In the genomic region with DNA sequence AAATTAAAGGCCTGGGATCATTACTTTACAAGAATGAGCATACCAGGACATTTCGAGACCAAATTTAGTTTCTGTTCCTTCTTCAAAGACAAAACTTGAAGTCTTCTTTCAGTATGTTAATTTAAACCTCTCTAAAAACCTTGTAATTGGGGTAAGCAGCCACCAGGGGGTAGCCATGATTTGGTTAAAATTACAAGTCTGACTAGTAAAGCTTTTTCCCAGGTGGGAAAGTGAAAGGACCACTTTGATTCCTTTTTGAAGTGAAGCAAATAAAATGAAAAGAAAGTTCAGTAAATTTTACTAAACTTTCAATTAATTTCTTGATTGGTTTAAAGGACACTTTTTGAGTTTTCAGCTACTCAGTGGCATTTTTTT, we compare ENCODE assay signal across 10 cellular contexts.
A peak's percentile ranks its signal among the peaks of the same experiment; 100 is the strongest.
DNase-seq lines count a peak whose midpoint lies in the region; ATAC-seq, FAIRE-seq and TF ChIP-seq lines count a peak whose summit lies in the region.
"Had no signal": no experiment of that assay in that cellular context is flagged by ENCODE, and none has a peak within 500 bp of the region (broad histone marks: within the 10 kb centered on the region; RNA-seq: fewer than 3 reads in every experiment).

No MANE protein-coding gene starts in this region.

- no peaks in the 10 kb centered on the region for H3K4me1 Mint-ChIP-seq in natural killer cell
- H3K4me1 Mint-ChIP-seq in natural killer cell treated with Interleukin-12 subunit alpha and Interleukin-12 subunit beta and Interleukin-15 and Interleukin-18, amount 100 ng/mL, for 72 hours (ENCODE audit: low read depth in 2 of 2) = no peaks in the 10 kb centered on the region
- H3K4me1 Mint-ChIP-seq: activated naive CD8-positive, alpha-beta T cell treated with anti-CD3 and anti-CD28 coated beads, Interleukin-2, amount 10 ng/mL, durations not matched to agents 7 days and 5 days had no signal

- peak; percentile 54 for TF ChIP-seq CTCF in natural killer cell (IDR thresholded peaks at IDR 0.05)
- peak; percentile 46 for TF ChIP-seq CTCF in fibroblast of mammary gland (conservative IDR thresholded peaks at IDR 0.05; ENCODE audit: control insufficient read depth, insufficient read depth, low read depth, low read length)
- no peak for TF ChIP-seq CTCF in ovary (IDR thresholded peaks at IDR 0.05)

- no peaks in the 10 kb centered on the region for H3K36me3 Mint-ChIP-seq in natural killer cell
- no peaks in the 10 kb centered on the region for H3K36me3 Mint-ChIP-seq in natural killer cell treated with Interleukin-12 subunit alpha and Interleukin-12 subunit beta and Interleukin-15 and Interleukin-18, amount 100 ng/mL, for 72 hours
- H3K36me3 Mint-ChIP-seq: activated naive CD8-positive, alpha-beta T cell treated with anti-CD3 and anti-CD28 coated beads, Interleukin-2, amount 10 ng/mL, durations not matched to agents 7 days and 5 days had no signal

- no peak for TF ChIP-seq EP300 in ovary (IDR thresholded peaks at IDR 0.05)

- intact Hi-C loops in natural killer cell (cut with micrococcal nuclease) = loop anchor here (10.0 kb wide), 1 partner anchor 511 kb away; no protein-coding TSS in a partner anchor
- intact Hi-C loops in ovary (cut with DNase I) = no loop called here

- H3K9me3 ChIP-seq in ovary = no peaks in the 10 kb centered on the region

- H3K27me3 ChIP-seq in ovary = no peaks in the 10 kb centered on the region

- no peak overlapping the region for H3K27ac Mint-ChIP-seq in natural killer cell
- no peak overlapping the region for H3K27ac Mint-ChIP-seq in natural killer cell treated with Interleukin-12 subunit alpha and Interleukin-12 subunit beta and Interleukin-15 and Interleukin-18, amount 100 ng/mL, for 72 hours
- H3K27ac Mint-ChIP-seq: activated naive CD8-positive, alpha-beta T cell treated with anti-CD3 and anti-CD28 coated beads, Interleukin-2, amount 10 ng/mL, durations not matched to agents 7 days and 5 days had no signal

- no peaks in the 10 kb centered on the region for H3K9me3 Mint-ChIP-seq in natural killer cell
- no peaks in the 10 kb centered on the region for H3K9me3 Mint-ChIP-seq in natural killer cell treated with Interleukin-12 subunit alpha and Interleukin-12 subunit beta and Interleukin-15 and Interleukin-18, amount 100 ng/mL, for 72 hours
- H3K9me3 Mint-ChIP-seq: activated naive CD8-positive, alpha-beta T cell treated with anti-CD3 and anti-CD28 coated beads, Interleukin-2, amount 10 ng/mL, durations not matched to agents 7 days and 5 days had no signal

- no peak overlapping the region for H3K4me3 Mint-ChIP-seq in natural killer cell
- no peak overlapping the region for H3K4me3 Mint-ChIP-seq in natural killer cell treated with Interleukin-12 subunit alpha and Interleukin-12 subunit beta and Interleukin-15 and Interleukin-18, amount 100 ng/mL, for 72 hours
- H3K4me3 Mint-ChIP-seq: activated naive CD8-positive, alpha-beta T cell treated with anti-CD3 and anti-CD28 coated beads, Interleukin-2, amount 10 ng/mL, durations not matched to agents 7 days and 5 days had no signal

- H3K4me1 ChIP-seq in ovary (ENCODE audit: insufficient read depth) = no peaks in the 10 kb centered on the region

- DNase-seq in natural killer cell (no peak), MV-4-11 (lab: John Stamatoyannopoulos, UW) (peak; percentile 45), fibroblast of mammary gland (ENCODE audit: low read depth) (peak; percentile 37), AG08395 (ENCODE audit: low spot score) (no peak), ovary (no peak), HTR-8/SVneo (ENCODE audit: insufficient read length, low spot score) (no peak)
- no peak for DNase-seq in natural killer cell treated with Interleukin-12 subunit alpha and Interleukin-12 subunit beta and Interleukin-15 and Interleukin-18, amount 100 ng/mL, for 72 hours (ENCODE audit: low spot score)
- DNase-seq: activated naive CD8-positive, alpha-beta T cell treated with anti-CD3 and anti-CD28 coated beads, Interleukin-2, amount 10 ng/mL, durations not matched to agents 7 days and 5 days had no signal

- 94 to 100% (median 97%) methylated on average over 1 of the region's 1 CpG for WGBS in ovary, 3 donors

- TF ChIP-seq POLR2A in ovary (IDR thresholded peaks at IDR 0.05) = no peak

- no peaks in the 10 kb centered on the region for H3K27me3 Mint-ChIP-seq in natural killer cell (ENCODE audit: low read depth in 2 of 2)
- no peaks in the 10 kb centered on the region for H3K27me3 Mint-ChIP-seq in natural killer cell treated with Interleukin-12 subunit alpha and Interleukin-12 subunit beta and Interleukin-15 and Interleukin-18, amount 100 ng/mL, for 72 hours
- H3K27me3 Mint-ChIP-seq: activated naive CD8-positive, alpha-beta T cell treated with anti-CD3 and anti-CD28 coated beads, Interleukin-2, amount 10 ng/mL, durations not matched to agents 7 days and 5 days had no signal

- FAIRE-seq in HTR-8/SVneo (lab: Jason Lieb, UNC) = no peak
- FAIRE-seq: GM18507 had no signal

- no peak overlapping the region for H3K4me3 ChIP-seq in fibroblast of mammary gland (ENCODE audit: control insufficient read depth, low read depth, low read length)
- no peak overlapping the region for H3K4me3 ChIP-seq in ovary

- ATAC-seq in natural killer cell = no peak
- no peak for ATAC-seq in natural killer cell treated with Interleukin-12 subunit alpha and Interleukin-12 subunit beta and Interleukin-15 and Interleukin-18, amount 100 ng/mL, for 72 hours
- peak; percentile 91 for ATAC-seq in HG02571 (IDR thresholded peaks at IDR 0.05; ENCODE audit: unreplicated experiment)

- no peak overlapping the region for H3K27ac ChIP-seq in ovary

- no peaks in the 10 kb centered on the region for H3K36me3 ChIP-seq in ovary

Comparison
In these comparisons a context has a peak if more than half of its experiments do, and no peak if none do; other contexts are left out.
1. DNase-seq: peak in MV-4-11 (single experiment) and fibroblast of mammary gland (single experiment); none in natural killer cell (single experiment), natural killer cell treated with Interleukin-12 subunit alpha and Interleukin-12 subunit beta and Interleukin-15 and Interleukin-18, amount 100 ng/mL, for 72 hours (single experiment), AG08395 (single experiment), ovary (0 of 5) and HTR-8/SVneo (single experiment).
2. CTCF ChIP-seq: peak in natural killer cell (single experiment) and fibroblast of mammary gland (single experiment); none in ovary (0 of 3).